2 cellular contexts compared by ENCODE assay signal in the genomic region with DNA sequence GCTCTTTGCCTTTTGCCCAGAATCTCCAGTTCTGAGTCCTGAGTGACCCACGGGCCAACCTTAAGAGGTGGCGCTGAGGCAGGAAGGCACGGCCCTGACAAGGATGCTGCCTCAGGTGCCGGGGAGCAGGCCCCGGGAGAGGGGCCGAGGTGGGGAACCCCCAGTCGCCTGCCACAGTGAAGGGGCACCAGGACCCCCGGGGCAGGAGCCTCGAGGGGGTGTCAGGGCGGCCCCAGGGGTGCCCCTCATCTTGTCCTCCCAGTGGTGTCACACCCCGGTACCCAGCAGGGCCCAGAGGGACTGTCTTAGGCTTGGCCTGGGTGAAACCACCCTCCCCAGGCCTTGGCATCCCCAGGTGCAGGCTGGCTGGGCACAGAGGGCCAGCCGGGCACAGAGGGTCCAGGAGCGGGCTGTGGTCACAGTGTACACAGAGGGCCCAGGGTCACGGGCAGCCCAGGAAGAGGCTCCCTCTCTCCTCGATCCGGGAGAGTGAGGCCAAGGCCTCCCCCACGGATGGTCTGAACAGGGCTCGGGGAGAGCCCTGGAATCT.
TF ChIP-seq lines count a peak whose summit lies in the region.

No MANE protein-coding gene starts in this region.

TF ChIP-seq in SK-N-SH, 30 proteins besides CTCF, POLR2A, EP300 and RAD21 (continued from another document):
- TF ChIP-seq, protein P1, sequence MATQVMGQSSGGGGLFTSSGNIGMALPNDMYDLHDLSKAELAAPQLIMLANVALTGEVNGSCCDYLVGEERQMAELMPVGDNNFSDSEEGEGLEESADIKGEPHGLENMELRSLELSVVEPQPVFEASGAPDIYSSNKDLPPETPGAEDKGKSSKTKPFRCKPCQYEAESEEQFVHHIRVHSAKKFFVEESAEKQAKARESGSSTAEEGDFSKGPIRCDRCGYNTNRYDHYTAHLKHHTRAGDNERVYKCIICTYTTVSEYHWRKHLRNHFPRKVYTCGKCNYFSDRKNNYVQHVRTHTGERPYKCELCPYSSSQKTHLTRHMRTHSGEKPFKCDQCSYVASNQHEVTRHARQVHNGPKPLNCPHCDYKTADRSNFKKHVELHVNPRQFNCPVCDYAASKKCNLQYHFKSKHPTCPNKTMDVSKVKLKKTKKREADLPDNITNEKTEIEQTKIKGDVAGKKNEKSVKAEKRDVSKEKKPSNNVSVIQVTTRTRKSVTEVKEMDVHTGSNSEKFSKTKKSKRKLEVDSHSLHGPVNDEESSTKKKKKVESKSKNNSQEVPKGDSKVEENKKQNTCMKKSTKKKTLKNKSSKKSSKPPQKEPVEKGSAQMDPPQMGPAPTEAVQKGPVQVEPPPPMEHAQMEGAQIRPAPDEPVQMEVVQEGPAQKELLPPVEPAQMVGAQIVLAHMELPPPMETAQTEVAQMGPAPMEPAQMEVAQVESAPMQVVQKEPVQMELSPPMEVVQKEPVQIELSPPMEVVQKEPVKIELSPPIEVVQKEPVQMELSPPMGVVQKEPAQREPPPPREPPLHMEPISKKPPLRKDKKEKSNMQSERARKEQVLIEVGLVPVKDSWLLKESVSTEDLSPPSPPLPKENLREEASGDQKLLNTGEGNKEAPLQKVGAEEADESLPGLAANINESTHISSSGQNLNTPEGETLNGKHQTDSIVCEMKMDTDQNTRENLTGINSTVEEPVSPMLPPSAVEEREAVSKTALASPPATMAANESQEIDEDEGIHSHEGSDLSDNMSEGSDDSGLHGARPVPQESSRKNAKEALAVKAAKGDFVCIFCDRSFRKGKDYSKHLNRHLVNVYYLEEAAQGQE (IDR thresholded peaks at IDR 0.05; ENCODE audit: low read depth, low read length), result no peak
- TF ChIP-seq GATA2 (CRISPR knock-in tag; IDR thresholded peaks at IDR 0.05) (no peak), SIN3A (IDR thresholded peaks at IDR 0.05; ENCODE audit: borderline replicate concordance, low read depth, low read length) (no peak), MEF2A (IDR thresholded peaks at IDR 0.05; ENCODE audit: borderline replicate concordance, low read depth) (no peak), EZH2phosphoT487 (IDR thresholded peaks at IDR 0.05; ENCODE audit: borderline replicate concordance, low read depth) (no peak), MAX (IDR thresholded peaks at IDR 0.05; ENCODE audit: low read depth) (no peak), USF1 (IDR thresholded peaks at IDR 0.05; ENCODE audit: borderline replicate concordance, low read depth) (no peak), RFX5 (IDR thresholded peaks at IDR 0.05; ENCODE audit: low read length) (no peak), SMC3 (IDR thresholded peaks at IDR 0.05; ENCODE audit: low read depth, low read length) (no peak), ZBTB33 (IDR thresholded peaks at IDR 0.05; ENCODE audit: borderline replicate concordance, low read depth) (no peak), JUND (IDR thresholded peaks at IDR 0.05) (no peak), POLR2AphosphoS5 (IDR thresholded peaks at IDR 0.05; ENCODE audit: low read depth, low read length) (no peak), GABPA (IDR thresholded peaks at IDR 0.05; ENCODE audit: low read depth) (no peak), NRF1 (IDR thresholded peaks at IDR 0.05; ENCODE audit: low read depth, low read length) (no peak), RCOR1 (IDR thresholded peaks at IDR 0.05; ENCODE audit: low read length) (no peak), MXI1 (IDR thresholded peaks at IDR 0.05; ENCODE audit: low read depth, low read length) (no peak), TAF1 (IDR thresholded peaks at IDR 0.05; ENCODE audit: borderline replicate concordance, low read depth, low read length) (no peak)
- TF ChIP-seq, protein P2, sequence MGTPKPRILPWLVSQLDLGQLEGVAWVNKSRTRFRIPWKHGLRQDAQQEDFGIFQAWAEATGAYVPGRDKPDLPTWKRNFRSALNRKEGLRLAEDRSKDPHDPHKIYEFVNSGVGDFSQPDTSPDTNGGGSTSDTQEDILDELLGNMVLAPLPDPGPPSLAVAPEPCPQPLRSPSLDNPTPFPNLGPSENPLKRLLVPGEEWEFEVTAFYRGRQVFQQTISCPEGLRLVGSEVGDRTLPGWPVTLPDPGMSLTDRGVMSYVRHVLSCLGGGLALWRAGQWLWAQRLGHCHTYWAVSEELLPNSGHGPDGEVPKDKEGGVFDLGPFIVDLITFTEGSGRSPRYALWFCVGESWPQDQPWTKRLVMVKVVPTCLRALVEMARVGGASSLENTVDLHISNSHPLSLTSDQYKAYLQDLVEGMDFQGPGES (IDR thresholded peaks at IDR 0.05; ENCODE audit: low read depth, low read length), result no peak
- TF ChIP-seq, protein P3, sequence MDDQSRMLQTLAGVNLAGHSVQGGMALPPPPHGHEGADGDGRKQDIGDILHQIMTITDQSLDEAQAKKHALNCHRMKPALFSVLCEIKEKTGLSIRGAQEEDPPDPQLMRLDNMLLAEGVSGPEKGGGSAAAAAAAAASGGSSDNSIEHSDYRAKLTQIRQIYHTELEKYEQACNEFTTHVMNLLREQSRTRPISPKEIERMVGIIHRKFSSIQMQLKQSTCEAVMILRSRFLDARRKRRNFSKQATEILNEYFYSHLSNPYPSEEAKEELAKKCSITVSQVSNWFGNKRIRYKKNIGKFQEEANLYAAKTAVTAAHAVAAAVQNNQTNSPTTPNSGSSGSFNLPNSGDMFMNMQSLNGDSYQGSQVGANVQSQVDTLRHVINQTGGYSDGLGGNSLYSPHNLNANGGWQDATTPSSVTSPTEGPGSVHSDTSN (IDR thresholded peaks at IDR 0.05), result no peak
TF ChIP-seq in SK-N-SH: peak in this region for 0.

TF ChIP-seq in SK-N-SH treated with all-trans-retinoic acid at 6 μM for 48 hours, 23 proteins besides CTCF, POLR2A, EP300 and RAD21 (continued from another document):
- no peak for TF ChIP-seq BACH2 (CRISPR knock-in tag; IDR thresholded peaks at IDR 0.05; ENCODE audit: borderline replicate concordance)
- no peak for TF ChIP-seq CREB5 (CRISPR knock-in tag; IDR thresholded peaks at IDR 0.05; ENCODE audit: low read depth)
- TF ChIP-seq CSRNP3 (CRISPR knock-in tag; IDR thresholded peaks at IDR 0.05), result no peak
- no peak for TF ChIP-seq ZC3H10 (CRISPR knock-in tag; IDR thresholded peaks at IDR 0.05)
- no peak for TF ChIP-seq PPARA (CRISPR knock-in tag; IDR thresholded peaks at IDR 0.05; ENCODE audit: borderline replicate concordance)
- no peak for TF ChIP-seq TOX (CRISPR knock-in tag; IDR thresholded peaks at IDR 0.05; ENCODE audit: borderline replicate concordance)
- no peak for TF ChIP-seq TCF4 (CRISPR knock-in tag; IDR thresholded peaks at IDR 0.05; ENCODE audit: borderline replicate concordance)
- TF ChIP-seq RARB (CRISPR knock-in tag; IDR thresholded peaks at IDR 0.05), result no peak
- no peak for TF ChIP-seq ZNF565 (CRISPR knock-in tag; conservative IDR thresholded peaks at IDR 0.05; ENCODE audit: low read depth)
- TF ChIP-seq OSR1 (CRISPR knock-in tag; IDR thresholded peaks at IDR 0.05), result no peak
